Comparison of ENCODE assay signal across 22 cellular contexts in genomic region chr18:66764225-66764624, GRCh38.
"Had no signal": no experiment of that assay in that cellular context is flagged by ENCODE, and none has a peak within 500 bp of the region (broad histone marks: within the 10 kb centered on the region; RNA-seq: fewer than 3 reads in every experiment).

No MANE protein-coding gene starts in this region.

- H3K4me1 ChIP-seq: body of pancreas, left lung, parathyroid adenoma, right lobe of liver, testis, transverse colon had no signal

- H3K9ac ChIP-seq: parathyroid adenoma had no signal

- DNase-seq: activated CD4-positive, alpha-beta T cell treated with anti-CD3 and anti-CD28 coated beads for 36 hours; activated CD4-positive, alpha-beta T cell treated with anti-CD3 and anti-CD28 coated beads, Interleukin-2, amount 50 U/mL, for 4 hours; activated CD4-positive, CD25-positive, alpha-beta regulatory T cell; activated naive CD4-positive, alpha-beta T cell; activated T-cell treated with anti-CD3 and anti-CD28 coated beads for 4 hours; activated T-cell treated with anti-CD3 and anti-CD28 coated beads, Interleukin-2, amount 50 U/mL, for 72 hours; body of pancreas; cortex of kidney; foreskin fibroblast; kidney glomerular epithelial cell; left lung; naive B cell; nephron progenitor cell; right lobe of liver; stimulated activated CD4-positive, alpha-beta T cell treated with anti-CD3 and anti-CD28 coated beads, Interleukin-12 subunit alpha, Interleukin-12 subunit beta, amount 100 ng/mL, for 4 hours; stimulated activated CD4-positive, alpha-beta T cell treated with anti-CD3 and anti-CD28 coated beads, Interleukin-4, amount 100 ng/mL, for 1 hour; stimulated activated naive CD8-positive, alpha-beta T cell treated with anti-CD3 and anti-CD28 coated beads, Interleukin-15, Interleukin-2, amounts not matched to agents 100 U/mL and 50 U/mL, for 24 hours; T-cell; testis; transverse colon had no signal

- H3K27me3 ChIP-seq: body of pancreas, left lung, right lobe of liver, testis, transverse colon had no signal

- H3K79me2 ChIP-seq: parathyroid adenoma had no signal

- H3K36me3 ChIP-seq: left lung, right lobe of liver, transverse colon had no signal

- H2AFZ ChIP-seq: parathyroid adenoma had no signal

- H3K27ac ChIP-seq: body of pancreas, left lung, parathyroid adenoma, right lobe of liver, skin epidermis, testis, transverse colon had no signal

- H3K4me3 ChIP-seq: body of pancreas, left lung, right lobe of liver, skin epidermis, testis, transverse colon had no signal

- H3K9me3 ChIP-seq: body of pancreas, left lung, right lobe of liver, testis, transverse colon had no signal

- ATAC-seq: activated CD4-positive, alpha-beta T cell treated with anti-CD3 and anti-CD28 coated beads for 36 hours; activated T-cell treated with anti-CD3 and anti-CD28 coated beads, Interleukin-2, amount 50 U/mL, for 72 hours; body of pancreas; left lung; right lobe of liver; stimulated activated naive CD8-positive, alpha-beta T cell treated with anti-CD3 and anti-CD28 coated beads, Interleukin-15, Interleukin-2, amounts not matched to agents 100 U/mL and 50 U/mL, for 24 hours; T-cell had no signal
